ENCODE assay signal across 12 cellular contexts in genomic region chr14:77565289-77566081, GRCh38. TPM values are rescaled to one million over a fixed set of nuclear protein-coding genes. Genes with fewer than 3 reads are reported as not detected.
DNase-seq lines count a peak whose midpoint lies in the region; ATAC-seq and TF ChIP-seq lines count a peak whose summit lies in the region.
"Had no signal": no experiment of that assay in that cellular context is flagged by ENCODE, and none has a peak within 500 bp of the region (broad histone marks: within the 10 kb centered on the region; RNA-seq: fewer than 3 reads in every experiment).

No MANE protein-coding gene starts in this region.

- TF ChIP-seq CTCF in dorsolateral prefrontal cortex (IDR thresholded peaks at IDR 0.05 in 54 of 56, conservative IDR thresholded peaks at IDR 0.05 in 2 of 56; ENCODE audit: low read depth in 1 of 56, partially characterized antibody in 56 of 56), result no peak

- no peaks in the 10 kb centered on the region for H3K27me3 ChIP-seq in dorsolateral prefrontal cortex

- H3K4me3 ChIP-seq in dorsolateral prefrontal cortex, result peak overlapping the region in 5 of 59 donors; percentile 0 to 16 (median 5)

- DNase-seq in NOMO-1 treated with dmso at 0.1 percent for 144 hours (lab: John Stamatoyannopoulos, UW; ENCODE audit: unreplicated experiment), result peak; percentile 65
- no peak for DNase-seq in dorsolateral prefrontal cortex
- no peak for DNase-seq in sciatic nerve (ENCODE audit: low spot score)
- no peak for DNase-seq in HT-29 (ENCODE audit: low spot score)
- no peak for DNase-seq in COLO668 (lab: John Stamatoyannopoulos, UW; ENCODE audit: unreplicated experiment)
- DNase-seq: activated CD4-positive, alpha-beta T cell treated with anti-CD3 and anti-CD28 coated beads, Interleukin-2, amount 50 U/mL, for 1 hour; cortex of kidney; GDM1; MM.1S had no signal

- intact Hi-C loops in dorsolateral prefrontal cortex (cut with DNase I), result no loop called here
- intact Hi-C loops in sciatic nerve (cut with DNase I), result no loop called here

- ATAC-seq in GM21529 (IDR thresholded peaks at IDR 0.05; ENCODE audit: unreplicated experiment) (peak; percentile 58), sciatic nerve (peak; percentile 50), HG03571 (IDR thresholded peaks at IDR 0.05; ENCODE audit: unreplicated experiment) (no peak)

- peak overlapping the region in 58 of 59 donors; percentile 17 to 95 (median 73) for H3K27ac ChIP-seq in dorsolateral prefrontal cortex
- H3K27ac ChIP-seq: parathyroid adenoma had no signal

RNA-seq across cellular contexts. Expression of gene SPTLC2, which starts 51.0 kb away (rescaled TPM):
- total RNA-seq in dorsolateral prefrontal cortex, result 100 to 1,000 TPM in 2 of 120 experiments, 10 to 100 TPM in 118; 19.4 to 116 (median 48.8) TPM
- total RNA-seq in sciatic nerve, result 65.1 TPM
- total RNA-seq in HT-29 (2014; rRNA removed; shearing (Covaris generic)), result 22.9 and 28.0 TPM in 2 replicates
